In genomic region chr7:45977256-45977655, GRCh38 we compare ENCODE assay signal across 24 cellular contexts. TPM values are rescaled to one million over a fixed set of nuclear protein-coding genes. Genes with fewer than 3 reads are reported as not detected.
DNase-seq lines count a peak whose midpoint lies in the region; ATAC-seq and TF ChIP-seq lines count a peak whose summit lies in the region.
"Had no signal": no experiment of that assay in that cellular context is flagged by ENCODE, and none has a peak within 500 bp of the region (broad histone marks: within the 10 kb centered on the region; RNA-seq: fewer than 3 reads in every experiment).

No MANE protein-coding gene starts in this region.

- H3K27ac Mint-ChIP-seq in HFFc6 (peak overlapping the region; percentile 97), natural killer cell (no peak overlapping the region)
- no peak overlapping the region for H3K27ac Mint-ChIP-seq in activated CD8-positive, alpha-beta T cell treated with anti-CD3 and anti-CD28 coated beads, Interleukin-2, amount 10 ng/mL, durations not matched to agents 7 days and 5 days
- H3K27ac Mint-ChIP-seq: activated naive CD8-positive, alpha-beta T cell treated with anti-CD3 and anti-CD28 coated beads, Interleukin-2, amount 10 ng/mL, durations not matched to agents 7 days and 5 days; activated T-helper 1 cell treated with anti-CD3 and anti-CD28 coated beads, Interleukin-12 subunit alpha, Interleukin-12 subunit beta, Interleukin-2, Interleukin-4 antibody, amounts not matched to agents 30 ng/mL and 10 ng/mL and 1 ng/mL, durations not matched to agents 14 hours and 24 hours and 36 hours had no signal

- H3K27me3 ChIP-seq in adipocyte (replicated peaks; ENCODE audit: control insufficient read depth, insufficient read depth, low read length): no peaks in the 10 kb centered on the region
- H3K27me3 ChIP-seq in foreskin keratinocyte: no peaks in the 10 kb centered on the region
- H3K27me3 ChIP-seq in smooth muscle cell (ENCODE audit: low read depth): no peaks in the 10 kb centered on the region
- H3K27me3 ChIP-seq: upper lobe of left lung had no signal

- POLR2A ChIA-PET in activated CD8-positive, alpha-beta T cell treated with anti-CD3 and anti-CD28 coated beads, Interleukin-2, amount 10 ng/mL, durations not matched to agents 7 days and 5 days (lab: Charles Lee): no interaction called here

- H3K4me1 ChIP-seq in adipocyte (ENCODE audit: control insufficient read depth, insufficient read depth, low read length) (peaks cover 38% of the 10 kb centered on the region), foreskin keratinocyte (peaks cover 14% of the 10 kb centered on the region), smooth muscle cell (ENCODE audit: low read depth) (peaks cover 16% of the 10 kb centered on the region)
- H3K4me1 ChIP-seq: prostate gland had no signal

- H4K20me1 ChIP-seq in smooth muscle cell (ENCODE audit: low read depth): no peaks in the 10 kb centered on the region

- DNase-seq in HFFc6: no peak
- no peak for DNase-seq in adipocyte (ENCODE audit: low read depth)
- DNase-seq in foreskin keratinocyte: no peak
- DNase-seq in smooth muscle cell (lab: John Stamatoyannopoulos, UW; ENCODE audit: unreplicated experiment): no peak
- DNase-seq in posterior vena cava (ENCODE audit: low spot score): no peak
- DNase-seq in activated CD8-positive, alpha-beta T cell treated with anti-CD3 and anti-CD28 coated beads, Interleukin-2, amount 10 ng/mL, durations not matched to agents 7 days and 5 days: no peak
- DNase-seq in natural killer cell: no peak
- no peak for DNase-seq in activated effector memory CD4-positive, alpha-beta T cell treated with anti-CD3 and anti-CD28 coated beads, Interleukin-2, amount 50 U/mL, for 16 hours
- DNase-seq: activated CD4-positive, alpha-beta T cell treated with anti-CD3 and anti-CD28 coated beads for 1 hour; activated naive CD8-positive, alpha-beta T cell treated with anti-CD3 and anti-CD28 coated beads, Interleukin-2, amount 10 ng/mL, durations not matched to agents 7 days and 5 days; AML-193; DMS79 treated with DMSO at 0.1 percent for 48 hours; GOT3; Kasumi-1; NCI-H1092 treated with DMSO at 0.1 percent for 48 hours; NCI-H2081; NCI-H510A; small intestine; stimulated activated CD4-positive, alpha-beta T cell treated with anti-CD3 and anti-CD28 coated beads, Interleukin-4, amount 100 ng/mL, for 1 hour; stimulated activated naive CD8-positive, alpha-beta T cell treated with anti-CD3 and anti-CD28 coated beads, Interleukin-15, Interleukin-2, amounts not matched to agents 100 U/mL and 50 U/mL, for 24 hours had no signal

- H3K9ac ChIP-seq in adipocyte (ENCODE audit: low read length) (peak overlapping the region; percentile 64), smooth muscle cell (ENCODE audit: low read depth) (peak overlapping the region; percentile 68)

- no peaks in the 10 kb centered on the region for H3K36me3 ChIP-seq in adipocyte (ENCODE audit: control insufficient read depth, insufficient read depth, low read length, severe bottlenecking)
- H3K36me3 ChIP-seq in smooth muscle cell (ENCODE audit: low read depth): no peaks in the 10 kb centered on the region
- H3K36me3 ChIP-seq: prostate gland, upper lobe of left lung had no signal

- H3F3A ChIP-seq in smooth muscle cell (ENCODE audit: low read depth): peaks cover 31% of the 10 kb centered on the region

- H3K27ac ChIP-seq in foreskin keratinocyte (peak overlapping the region; percentile 67), smooth muscle cell (ENCODE audit: low read depth) (peak overlapping the region; percentile 100)

- TF ChIP-seq CTCF in HFFc6 (IDR thresholded peaks at IDR 0.05) (no peak), foreskin keratinocyte (conservative IDR thresholded peaks at IDR 0.05) (no peak), smooth muscle cell (IDR thresholded peaks at IDR 0.05; ENCODE audit: borderline replicate concordance, insufficient read depth, poor library complexity, severe bottlenecking) (no peak), natural killer cell (IDR thresholded peaks at IDR 0.05) (no peak)

- ATAC-seq in foreskin keratinocyte (no peak), natural killer cell (no peak)
- no peak for ATAC-seq in activated CD8-positive, alpha-beta T cell treated with anti-CD3 and anti-CD28 coated beads, Interleukin-2, amount 10 ng/mL, durations not matched to agents 7 days and 5 days
- ATAC-seq: stimulated activated naive CD8-positive, alpha-beta T cell treated with anti-CD3 and anti-CD28 coated beads, Interleukin-15, Interleukin-2, amounts not matched to agents 100 U/mL and 50 U/mL, for 24 hours had no signal

- 0 out of 2 replicates have a peak overlapping the region, but pooled peaks have one; percentile 77 for H3K4me3 Mint-ChIP-seq in HFFc6
- H3K4me3 Mint-ChIP-seq in activated CD8-positive, alpha-beta T cell treated with anti-CD3 and anti-CD28 coated beads, Interleukin-2, amount 10 ng/mL, durations not matched to agents 7 days and 5 days: no peak overlapping the region
- H3K4me3 Mint-ChIP-seq in natural killer cell: no peak overlapping the region
- H3K4me3 Mint-ChIP-seq: activated naive CD8-positive, alpha-beta T cell treated with anti-CD3 and anti-CD28 coated beads, Interleukin-2, amount 10 ng/mL, durations not matched to agents 7 days and 5 days; activated T-helper 1 cell treated with anti-CD3 and anti-CD28 coated beads, Interleukin-12 subunit alpha, Interleukin-12 subunit beta, Interleukin-2, Interleukin-4 antibody, amounts not matched to agents 30 ng/mL and 10 ng/mL and 1 ng/mL, durations not matched to agents 14 hours and 24 hours and 36 hours had no signal

- peaks cover 4% of the 10 kb centered on the region for H3K36me3 Mint-ChIP-seq in HFFc6 (ENCODE audit: low read depth)
- H3K36me3 Mint-ChIP-seq in activated CD8-positive, alpha-beta T cell treated with anti-CD3 and anti-CD28 coated beads, Interleukin-2, amount 10 ng/mL, durations not matched to agents 7 days and 5 days (ENCODE audit: low read depth): no peaks in the 10 kb centered on the region
- no peaks in the 10 kb centered on the region for H3K36me3 Mint-ChIP-seq in natural killer cell
- H3K36me3 Mint-ChIP-seq: activated naive CD8-positive, alpha-beta T cell treated with anti-CD3 and anti-CD28 coated beads, Interleukin-2, amount 10 ng/mL, durations not matched to agents 7 days and 5 days had no signal

- peak overlapping the region; percentile 48 for H3K4me2 ChIP-seq in smooth muscle cell

- peaks cover 4% of the 10 kb centered on the region for H3K9me3 Mint-ChIP-seq in HFFc6
- no peaks in the 10 kb centered on the region for H3K9me3 Mint-ChIP-seq in activated CD8-positive, alpha-beta T cell treated with anti-CD3 and anti-CD28 coated beads, Interleukin-2, amount 10 ng/mL, durations not matched to agents 7 days and 5 days (ENCODE audit: insufficient read depth)
- peaks cover 0 to 2% of the 10 kb centered on the region in 2 donors for H3K9me3 Mint-ChIP-seq in natural killer cell
- H3K9me3 Mint-ChIP-seq: activated T-helper 1 cell treated with anti-CD3 and anti-CD28 coated beads, Interleukin-12 subunit alpha, Interleukin-12 subunit beta, Interleukin-2, Interleukin-4 antibody, amounts not matched to agents 30 ng/mL and 10 ng/mL and 1 ng/mL, durations not matched to agents 14 hours and 24 hours and 36 hours had no signal

- intact Hi-C loops in posterior vena cava (cut with DNase I): no loop called here
- intact Hi-C loops in natural killer cell (cut with micrococcal nuclease): no loop called here

- peaks cover 1% of the 10 kb centered on the region for H3K9me3 ChIP-seq in adipocyte (ENCODE audit: control insufficient read depth, low read length)
- H3K9me3 ChIP-seq in smooth muscle cell (replicated peaks; ENCODE audit: low read depth): no peaks in the 10 kb centered on the region
- H3K9me3 ChIP-seq: prostate gland, upper lobe of left lung had no signal

- H3K4me1 Mint-ChIP-seq in HFFc6 (ENCODE audit: low read depth): peaks cover 69% of the 10 kb centered on the region
- peaks cover 9% of the 10 kb centered on the region for H3K4me1 Mint-ChIP-seq in activated CD8-positive, alpha-beta T cell treated with anti-CD3 and anti-CD28 coated beads, Interleukin-2, amount 10 ng/mL, durations not matched to agents 7 days and 5 days (ENCODE audit: low read depth)
- peaks cover 0 to 8% of the 10 kb centered on the region in 2 donors for H3K4me1 Mint-ChIP-seq in natural killer cell

- H2AFZ ChIP-seq in smooth muscle cell (ENCODE audit: low read depth): no peak overlapping the region

- H3K27me3 Mint-ChIP-seq in HFFc6 (ENCODE audit: insufficient read depth) (peaks cover 2% of the 10 kb centered on the region; the same call in 1 of the 2 replicates), natural killer cell (ENCODE audit: low read depth in 2 of 2) (no peaks in the 10 kb centered on the region)
- H3K27me3 Mint-ChIP-seq in activated CD8-positive, alpha-beta T cell treated with anti-CD3 and anti-CD28 coated beads, Interleukin-2, amount 10 ng/mL, durations not matched to agents 7 days and 5 days (ENCODE audit: low read depth): no peaks in the 10 kb centered on the region
- H3K27me3 Mint-ChIP-seq: activated naive CD8-positive, alpha-beta T cell treated with anti-CD3 and anti-CD28 coated beads, Interleukin-2, amount 10 ng/mL, durations not matched to agents 7 days and 5 days had no signal

- H3K79me2 ChIP-seq in smooth muscle cell (ENCODE audit: low read depth): no peaks in the 10 kb centered on the region

- H3K4me3 ChIP-seq in adipocyte (ENCODE audit: low read length) (no peak overlapping the region), smooth muscle cell (no peak overlapping the region)
- H3K4me3 ChIP-seq: prostate gland, upper lobe of left lung had no signal

- 98% methylated on average over 3 of the region's 3 CpGs for WGBS in smooth muscle cell (ENCODE audit: low lambda C conversion rate)

- CTCF ChIA-PET in activated CD8-positive, alpha-beta T cell treated with anti-CD3 and anti-CD28 coated beads, Interleukin-2, amount 10 ng/mL, durations not matched to agents 7 days and 5 days (lab: Charles Lee): no interaction called here

RNA-seq across cellular contexts. Expression of gene IGFBP3, which starts 56.2 kb away (rescaled TPM):
- 100 to 1,000 TPM; 797 to 983 (median 926) TPM for total RNA-seq in HFFc6 (2021; fragmentation: NEBNext Ultra II Directional; extraction: Animal tissue kit (Norgen Biotek cat#: 25700))
- 0.58 and 0.63 TPM in 2 replicates for total RNA-seq in foreskin keratinocyte
- polyA plus RNA-seq in foreskin keratinocyte: 0.58 and 0.64 TPM in 2 replicates
- total RNA-seq in smooth muscle cell: 4,025 and 5,098 TPM in 2 replicates
- 1,776 and 1,956 TPM in 2 replicates for polyA plus RNA-seq in smooth muscle cell
- total RNA-seq in posterior vena cava: 100 to 1,000 TPM; 147 TPM
- total RNA-seq in activated CD8-positive, alpha-beta T cell treated with anti-CD3 and anti-CD28 coated beads, Interleukin-2, amount 10 ng/mL, durations not matched to agents 7 days and 5 days: 1 to 10 TPM in 1 of 2 experiments, under 1 TPM in 1; 0.90 to 1.0 TPM
- 10 to 100 TPM in 1 of 3 donors, 1 to 10 TPM in 1, under 1 TPM in 1; 0.39 to 10.2 (median 1.2) TPM for total RNA-seq in natural killer cell
- total RNA-seq: HT1080 had no signal

Comparison
In these comparisons a context has a peak if more than half of its experiments do, and no peak if none do; other contexts are left out.
1. RNA of gene IGFBP3, which starts 56.2 kb away (total RNA-seq): 4,025 to 5,098 TPM in smooth muscle cell, 797 to 983 TPM in HFFc6 and 147 TPM in posterior vena cava; 0.39 to 10.2 TPM in natural killer cell, 0.90 to 1.0 TPM in activated CD8-positive, alpha-beta T cell treated with anti-CD3 and anti-CD28 coated beads, Interleukin-2, amount 10 ng/mL, durations not matched to agents 7 days and 5 days and 0.58 to 0.63 TPM in foreskin keratinocyte; every median in the first group is over 10 times any median in the second.